1 cellular context compared by ENCODE assay signal in genomic region chr6:152094276-152094675, GRCh38.
TF ChIP-seq lines count a peak whose summit lies in the region.

No MANE protein-coding gene starts in this region.

TF ChIP-seq in A549, 52 proteins besides CTCF, POLR2A, EP300 and RAD21 (continued from another document):
- no peak for TF ChIP-seq HOXB13 (CRISPR knock-in tag; IDR thresholded peaks at IDR 0.05; ENCODE audit: low read depth)
